Comparison of ENCODE assay signal across 18 cellular contexts in genomic region chr4:145339075-145339725, GRCh38.
DNase-seq lines count a peak whose midpoint lies in the region; ATAC-seq and TF ChIP-seq lines count a peak whose summit lies in the region.
"Had no signal": no experiment of that assay in that cellular context is flagged by ENCODE, and none has a peak within 500 bp of the region (broad histone marks: within the 10 kb centered on the region; RNA-seq: fewer than 3 reads in every experiment).

No MANE protein-coding gene starts in this region.

- no peak overlapping the region for H3K23ac ChIP-seq in mesenchymal stem cell (ENCODE audit: low read length in 2 of 2)

- H3K9ac ChIP-seq in mesenchymal stem cell (ENCODE audit: low read length) (no peak overlapping the region), smooth muscle cell (ENCODE audit: low read depth) (no peak overlapping the region)

- H2AFZ ChIP-seq in mesenchymal stem cell (ENCODE audit: low read depth, low read length) (peak overlapping the region; percentile 18), smooth muscle cell (ENCODE audit: low read depth) (peak overlapping the region; percentile 36)

- POLR2A ChIA-PET in activated CD8-positive, alpha-beta T cell treated with anti-CD3 and anti-CD28 coated beads, Interleukin-2, amount 10 ng/mL, durations not matched to agents 7 days and 5 days (lab: Charles Lee), result no interaction called here

- H2AK5ac ChIP-seq in mesenchymal stem cell (ENCODE audit: low read length, severe bottlenecking), result no peak overlapping the region

- CTCF ChIA-PET in activated CD8-positive, alpha-beta T cell treated with anti-CD3 and anti-CD28 coated beads, Interleukin-2, amount 10 ng/mL, durations not matched to agents 7 days and 5 days (lab: Charles Lee), result no interaction called here

- no peak overlapping the region for H2BK12ac ChIP-seq in mesenchymal stem cell (ENCODE audit: low read length in 2 of 2)

- no peak overlapping the region for H4K8ac ChIP-seq in mesenchymal stem cell (ENCODE audit: low read length)

- H3K27ac ChIP-seq in mesenchymal stem cell (ENCODE audit: low read length, poor library complexity, severe bottlenecking), result no peak overlapping the region
- no peak overlapping the region for H3K27ac ChIP-seq in smooth muscle cell (ENCODE audit: low read depth)
- H3K27ac ChIP-seq: 22Rv1, A549 had no signal

- H3K4me2 ChIP-seq in mesenchymal stem cell (ENCODE audit: low read length, poor library complexity, severe bottlenecking) (no peak overlapping the region), smooth muscle cell (no peak overlapping the region)
- H3K4me2 ChIP-seq: A549 had no signal

- no peak overlapping the region for H3K27ac Mint-ChIP-seq in activated CD8-positive, alpha-beta T cell treated with anti-CD3 and anti-CD28 coated beads, Interleukin-2, amount 10 ng/mL, durations not matched to agents 7 days and 5 days
- H3K27ac Mint-ChIP-seq: CD14-positive monocyte; CD4-positive, alpha-beta memory T cell had no signal

- H4K91ac ChIP-seq in mesenchymal stem cell (ENCODE audit: low read length), result no peak overlapping the region

- no peak for TF ChIP-seq CTCF in smooth muscle cell (IDR thresholded peaks at IDR 0.05; ENCODE audit: borderline replicate concordance, insufficient read depth, poor library complexity, severe bottlenecking)

- ATAC-seq in left lobe of liver (peak; percentile 66), GM18505 (IDR thresholded peaks at IDR 0.05; ENCODE audit: unreplicated experiment) (no peak)
- ATAC-seq in activated CD8-positive, alpha-beta T cell treated with anti-CD3 and anti-CD28 coated beads, Interleukin-2, amount 10 ng/mL, durations not matched to agents 7 days and 5 days, result no peak
- ATAC-seq: A549, GM12878 had no signal

- no peaks in the 10 kb centered on the region for H4K20me1 ChIP-seq in smooth muscle cell (ENCODE audit: low read depth)

- DNase-seq in DMS53 (lab: John Stamatoyannopoulos, UW) (peak; percentile 39), DMS53 treated with DMSO at 0.1 percent for 48 hours (lab: John Stamatoyannopoulos, UW; ENCODE audit: unreplicated experiment) (no peak), left lobe of liver (ENCODE audit: low spot score) (no peak), mesenchymal stem cell (no peak), smooth muscle cell (lab: John Stamatoyannopoulos, UW; ENCODE audit: unreplicated experiment) (no peak), NCI-H146 (lab: John Stamatoyannopoulos, UW) (no peak)
- no peak for DNase-seq in activated CD8-positive, alpha-beta T cell treated with anti-CD3 and anti-CD28 coated beads, Interleukin-2, amount 10 ng/mL, durations not matched to agents 7 days and 5 days
- DNase-seq: AML-193; CD4-positive, alpha-beta memory T cell; DMS153; DND-41; EL had no signal

- no peaks in the 10 kb centered on the region for H3F3A ChIP-seq in smooth muscle cell (ENCODE audit: low read depth)

- H2BK5ac ChIP-seq in mesenchymal stem cell (ENCODE audit: low read depth, low read length, poor library complexity, severe bottlenecking), result no peak overlapping the region

- no peaks in the 10 kb centered on the region for H3K27me3 ChIP-seq in mesenchymal stem cell (ENCODE audit: control insufficient read depth in 1 of 2, insufficient read depth in 1 of 2, low read length in 2 of 2)
- H3K27me3 ChIP-seq in smooth muscle cell (ENCODE audit: low read depth), result no peaks in the 10 kb centered on the region

- WGBS in mesenchymal stem cell, result 83% methylated on average over 3 of the region's 3 CpGs
- 95% methylated on average over 3 of the region's 3 CpGs for WGBS in smooth muscle cell (ENCODE audit: low lambda C conversion rate)

- H3K4me1 ChIP-seq in mesenchymal stem cell (ENCODE audit: control insufficient read depth, insufficient read depth, low read depth, low read length) (no peaks in the 10 kb centered on the region), smooth muscle cell (ENCODE audit: low read depth) (no peaks in the 10 kb centered on the region)
- H3K4me1 ChIP-seq: A549, HAP-1 had no signal

- TF ChIP-seq POLR2A in GM18505 (IDR thresholded peaks at IDR 0.05; ENCODE audit: borderline replicate concordance, extremely low read depth, insufficient read depth, insufficient read length), result no peak

- H3K79me2 ChIP-seq in smooth muscle cell (ENCODE audit: low read depth), result no peaks in the 10 kb centered on the region

- peaks cover 3% of the 10 kb centered on the region for H3K27me3 Mint-ChIP-seq in activated CD8-positive, alpha-beta T cell treated with anti-CD3 and anti-CD28 coated beads, Interleukin-2, amount 10 ng/mL, durations not matched to agents 7 days and 5 days (ENCODE audit: low read depth)

- no peaks in the 10 kb centered on the region for H3K36me3 Mint-ChIP-seq in activated CD8-positive, alpha-beta T cell treated with anti-CD3 and anti-CD28 coated beads, Interleukin-2, amount 10 ng/mL, durations not matched to agents 7 days and 5 days (ENCODE audit: low read depth)
- H3K36me3 Mint-ChIP-seq: CD14-positive monocyte; CD4-positive, alpha-beta memory T cell had no signal

- H3K4ac ChIP-seq in mesenchymal stem cell (ENCODE audit: low read depth in 1 of 2, low read length in 2 of 2), result no peak overlapping the region

- H3K36me3 ChIP-seq in mesenchymal stem cell (ENCODE audit: control insufficient read depth in 1 of 2, insufficient read depth in 2 of 2, low read depth in 1 of 2, low read length in 2 of 2) (no peaks in the 10 kb centered on the region), smooth muscle cell (ENCODE audit: low read depth) (no peaks in the 10 kb centered on the region)
- H3K36me3 ChIP-seq: HAP-1 had no signal

- no peak overlapping the region for H2BK120ac ChIP-seq in mesenchymal stem cell (ENCODE audit: low read depth, low read length)

- no peak overlapping the region for H3K18ac ChIP-seq in mesenchymal stem cell (ENCODE audit: low read depth in 1 of 2, low read length in 2 of 2)

- no peaks in the 10 kb centered on the region for H3K79me1 ChIP-seq in mesenchymal stem cell (replicated peaks; ENCODE audit: low read length, poor library complexity, severe bottlenecking)

- no peaks in the 10 kb centered on the region for H3K4me1 Mint-ChIP-seq in activated CD8-positive, alpha-beta T cell treated with anti-CD3 and anti-CD28 coated beads, Interleukin-2, amount 10 ng/mL, durations not matched to agents 7 days and 5 days (ENCODE audit: low read depth)
- H3K4me1 Mint-ChIP-seq: CD14-positive monocyte; CD4-positive, alpha-beta memory T cell had no signal

- H2BK15ac ChIP-seq in mesenchymal stem cell (ENCODE audit: low read depth, poor library complexity, severe bottlenecking), result no peak overlapping the region

- H3K14ac ChIP-seq in mesenchymal stem cell (ENCODE audit: low read length in 2 of 2), result no peak overlapping the region

- H3K4me3 ChIP-seq in mesenchymal stem cell (ENCODE audit: insufficient read depth in 1 of 2, low read depth in 1 of 2, low read length in 2 of 2) (no peak overlapping the region), smooth muscle cell (no peak overlapping the region)
- H3K4me3 ChIP-seq: A549, GM12878, HAP-1 had no signal

- H3K9me3 ChIP-seq in mesenchymal stem cell (ENCODE audit: control insufficient read depth, low read length) (no peaks in the 10 kb centered on the region), smooth muscle cell (replicated peaks; ENCODE audit: low read depth) (no peaks in the 10 kb centered on the region)
- H3K9me3 ChIP-seq: A549, HAP-1 had no signal

- H3K4me3 Mint-ChIP-seq in activated CD8-positive, alpha-beta T cell treated with anti-CD3 and anti-CD28 coated beads, Interleukin-2, amount 10 ng/mL, durations not matched to agents 7 days and 5 days, result no peak overlapping the region
- H3K4me3 Mint-ChIP-seq: CD14-positive monocyte; CD4-positive, alpha-beta memory T cell had no signal

- H3K9me3 Mint-ChIP-seq in activated CD8-positive, alpha-beta T cell treated with anti-CD3 and anti-CD28 coated beads, Interleukin-2, amount 10 ng/mL, durations not matched to agents 7 days and 5 days (ENCODE audit: insufficient read depth), result no peaks in the 10 kb centered on the region
- H3K9me3 Mint-ChIP-seq: CD4-positive, alpha-beta memory T cell had no signal
